In the genomic region with DNA sequence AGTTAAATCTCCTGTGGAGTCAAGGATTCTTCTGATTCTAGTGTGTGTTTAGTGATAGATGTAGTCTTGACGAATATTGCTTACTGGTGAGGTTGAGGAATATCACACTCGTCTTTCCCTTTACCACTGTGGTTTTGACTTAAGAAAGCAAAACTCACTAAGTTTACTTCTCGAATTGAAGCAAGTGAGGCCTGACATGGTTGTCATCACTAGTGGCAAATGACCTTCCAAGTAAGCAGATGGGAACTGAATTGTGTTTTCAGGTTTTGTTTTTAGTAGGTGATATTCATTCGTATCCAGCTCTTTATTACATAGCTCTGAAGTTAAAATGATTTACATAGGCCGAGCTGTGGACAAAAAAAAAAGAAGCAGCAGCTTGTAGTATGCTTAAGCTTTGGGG, we compare ENCODE assay signal across 22 cellular contexts. TPM values are rescaled to one million over a fixed set of nuclear protein-coding genes. Genes with fewer than 3 reads are reported as not detected.
DNase-seq lines count a peak whose midpoint lies in the region; ATAC-seq, FAIRE-seq and TF ChIP-seq lines count a peak whose summit lies in the region.
"Had no signal": no experiment of that assay in that cellular context is flagged by ENCODE, and none has a peak within 500 bp of the region (broad histone marks: within the 10 kb centered on the region; RNA-seq: fewer than 3 reads in every experiment).

No MANE protein-coding gene starts in this region.

- no peak overlapping the region for H2BK5ac ChIP-seq in H1 (ENCODE audit: low read depth, low read length)

- H2BK20ac ChIP-seq in H1 (ENCODE audit: low read length): no peak overlapping the region

- no peak overlapping the region for H4K91ac ChIP-seq in H1 (replicated peaks; ENCODE audit: insufficient read length, low read length)

- TF ChIP-seq POLR2A in H1 (IDR thresholded peaks at IDR 0.05; ENCODE audit: control extremely low read depth in 1 of 2, low read depth in 2 of 2, low read length in 2 of 2): no peak

- 92% methylated on average over 5 of the region's 5 CpGs; no CpG with 5 or more reads in 1 of the 2 experiments for WGBS in H1 (ENCODE audit: extremely low coverage in 1 of 2, insufficient coverage in 1 of 2, insufficient read length in 1 of 2, insufficient replicate concordance in 2 of 2, low coverage in 1 of 2, low lambda C conversion rate in 2 of 2, missing lambda C conversion rate in 1 of 2), 2 experiments

- no peak overlapping the region for H3K4me3 ChIP-seq in H1 (ENCODE audit: extremely low read depth in 1 of 4, insufficient read depth in 2 of 4, low read depth in 3 of 4, low read length in 4 of 4)
- H3K4me3 ChIP-seq: A549, GM23248 had no signal

- H3K27ac Mint-ChIP-seq in activated T-cell treated with anti-CD3 and anti-CD28 coated beads, Interleukin-2, amount 50 U/mL, for 72 hours: no peak overlapping the region
- H3K27ac Mint-ChIP-seq: CD4-positive, alpha-beta memory T cell had no signal

- H3K36me3 Mint-ChIP-seq in activated T-cell treated with anti-CD3 and anti-CD28 coated beads, Interleukin-2, amount 50 U/mL, for 72 hours (ENCODE audit: insufficient read depth in 2 of 2): peaks cover 0 to 1% of the 10 kb centered on the region in 2 donors
- H3K36me3 Mint-ChIP-seq: CD4-positive, alpha-beta memory T cell had no signal

- TF ChIP-seq EP300 in H1 (IDR thresholded peaks at IDR 0.05; ENCODE audit: borderline replicate concordance in 1 of 2, low read depth in 2 of 2, low read length in 2 of 2): no peak

- no peak overlapping the region for H4K8ac ChIP-seq in H1 (ENCODE audit: extremely low read depth, insufficient read depth, low read length)

- POLR2A ChIA-PET in H1 (lab: Charles Lee; ENCODE audit: partially characterized antibody): no interaction called here

- H3K4me1 ChIP-seq in H1 (replicated peaks in 1 of 4; ENCODE audit: control insufficient read depth in 3 of 4, insufficient read depth in 4 of 4, low read length in 3 of 4): no peaks in the 10 kb centered on the region
- H3K4me1 ChIP-seq: A549, BE2C had no signal

- H3K9ac ChIP-seq in H1 (replicated peaks in 1 of 4; ENCODE audit: extremely low read depth in 1 of 4, low read depth in 3 of 4, low read length in 3 of 4): no peak overlapping the region
- H3K9ac ChIP-seq: GM23248, KMS-11 had no signal

- DNase-seq in GM10266 (ENCODE audit: extremely low spot score): peak; percentile 4
- DNase-seq in H1 (ENCODE audit: low read depth in 1 of 2, low spot score in 2 of 2): no peak
- no peak for DNase-seq in 8988T
- no peak for DNase-seq in NCI-H1092 (lab: John Stamatoyannopoulos, UW)
- DNase-seq in activated T-cell treated with anti-CD3 and anti-CD28 coated beads, Interleukin-2, amount 50 U/mL, for 72 hours: no peak
- no peak for DNase-seq in activated CD4-positive, alpha-beta T cell treated with anti-CD3 and anti-CD28 coated beads for 1 hour
- DNase-seq: BE2C; CD4-positive, alpha-beta memory T cell; COR-L47; DMS53; GF-D8; GM23248; H7 had no signal

- H2BK120ac ChIP-seq in H1 (replicated peaks; ENCODE audit: low read depth, low read length): no peak overlapping the region

- H3K18ac ChIP-seq in H1 (ENCODE audit: extremely low read depth, low read length): no peak overlapping the region

- TF ChIP-seq RAD21 in H1 (IDR thresholded peaks at IDR 0.05 in 1 of 2, conservative IDR thresholded peaks at IDR 0.05 in 1 of 2; ENCODE audit: low read depth in 2 of 2, low read length in 2 of 2): no peak

- no peaks in the 10 kb centered on the region; a peak in 1 of 7 replicates for H3K27me3 ChIP-seq in H1 (replicated peaks in 1 of 4; ENCODE audit: control insufficient read depth in 3 of 4, extremely low read depth in 1 of 4, insufficient read depth in 3 of 4, low read length in 3 of 4)
- H3K27me3 ChIP-seq: BE2C had no signal

- no peak overlapping the region for H3K27ac ChIP-seq in H1 (ENCODE audit: low read depth, low read length)
- H3K27ac ChIP-seq: A549, C4-2B, GM23248, KMS-11 had no signal

- no peak overlapping the region for H2BK12ac ChIP-seq in H1 (ENCODE audit: low read depth, low read length)

- H3K79me2 ChIP-seq in H1 (ENCODE audit: control insufficient read depth in 1 of 2, insufficient read depth in 2 of 2, low read length in 2 of 2): no peaks in the 10 kb centered on the region

- ATAC-seq in GM18858 (IDR thresholded peaks at IDR 0.05; ENCODE audit: unreplicated experiment) (peak; percentile 58), HG02610 (IDR thresholded peaks at IDR 0.05; ENCODE audit: unreplicated experiment) (peak; percentile 79)
- no peak for ATAC-seq in activated T-cell treated with anti-CD3 and anti-CD28 coated beads, Interleukin-2, amount 50 U/mL, for 72 hours (replicated peaks in 1 of 2)
- ATAC-seq: A549, HepG2 had no signal

- no peak overlapping the region for H3K14ac ChIP-seq in H1 (ENCODE audit: insufficient read length)

- no peaks in the 10 kb centered on the region for H3K4me1 Mint-ChIP-seq in activated T-cell treated with anti-CD3 and anti-CD28 coated beads, Interleukin-2, amount 50 U/mL, for 72 hours (ENCODE audit: low read depth)
- H3K4me1 Mint-ChIP-seq: CD4-positive, alpha-beta memory T cell had no signal

- TF ChIP-seq CTCF in GM10266 (IDR thresholded peaks at IDR 0.05; ENCODE audit: control insufficient read depth, insufficient read depth, low read depth, missing control alignments) (no peak), H1 (IDR thresholded peaks at IDR 0.05; ENCODE audit: control extremely low read depth in 1 of 3, insufficient read depth in 1 of 3, low read depth in 1 of 3, low read length in 3 of 3) (no peak)

- no peak overlapping the region for H4K5ac ChIP-seq in H1 (ENCODE audit: insufficient read length, low read depth, low read length)

- no peak overlapping the region for H3K23ac ChIP-seq in H1 (ENCODE audit: insufficient read length)

- H3K9me3 Mint-ChIP-seq in activated T-cell treated with anti-CD3 and anti-CD28 coated beads, Interleukin-2, amount 50 U/mL, for 72 hours: peaks cover 0 to 8% of the 10 kb centered on the region in 2 donors

- H3K36me3 ChIP-seq in H1 (ENCODE audit: control insufficient read depth in 2 of 4, insufficient read depth in 4 of 4, low read length in 3 of 4): no peaks in the 10 kb centered on the region; a peak in 1 of 8 replicates
- H3K36me3 ChIP-seq: BE2C had no signal

- H4K20me1 ChIP-seq in H1 (replicated peaks in 1 of 2; ENCODE audit: control insufficient read depth in 1 of 2, insufficient read depth in 2 of 2, low read length in 2 of 2): no peaks in the 10 kb centered on the region

- no peak for FAIRE-seq in H1 (lab: Jason Lieb, UNC)
- FAIRE-seq: A549, GM18507, HepG2, HTR-8/SVneo had no signal

- H3K27me3 Mint-ChIP-seq in activated T-cell treated with anti-CD3 and anti-CD28 coated beads, Interleukin-2, amount 50 U/mL, for 72 hours (ENCODE audit: low read depth): no peaks in the 10 kb centered on the region
- H3K27me3 Mint-ChIP-seq: CD4-positive, alpha-beta memory T cell had no signal

- H3K4ac ChIP-seq in H1 (replicated peaks; ENCODE audit: insufficient read length, low read depth, low read length): no peak overlapping the region

- no peak overlapping the region for H3K56ac ChIP-seq in H1 (replicated peaks; ENCODE audit: insufficient read length, low read depth, low read length)

- no peak overlapping the region for H2AK5ac ChIP-seq in H1 (ENCODE audit: low read depth, low read length)

- H3K4me3 Mint-ChIP-seq in activated T-cell treated with anti-CD3 and anti-CD28 coated beads, Interleukin-2, amount 50 U/mL, for 72 hours: no peak overlapping the region
- H3K4me3 Mint-ChIP-seq: CD4-positive, alpha-beta memory T cell had no signal

- no peaks in the 10 kb centered on the region for H3K79me1 ChIP-seq in H1 (ENCODE audit: low read depth, low read length)

- H2AFZ ChIP-seq in H1 (ENCODE audit: low read length): 0 out of 2 replicates have a peak overlapping the region, but pooled peaks have one; percentile 18
- H2AFZ ChIP-seq: GM23248 had no signal

- CTCF ChIA-PET in H1 (lab: Charles Lee; ENCODE audit: partially characterized antibody): no interaction called here

- H3K23me2 ChIP-seq in H1 (ENCODE audit: low read depth, low read length): no peaks in the 10 kb centered on the region

- no peak overlapping the region for H2BK15ac ChIP-seq in H1 (ENCODE audit: low read length)

- H3K9me3 ChIP-seq in H1 (ENCODE audit: insufficient read depth in 2 of 2, low read depth in 1 of 2, low read length in 1 of 2): peaks cover 9 to 10% of the 10 kb centered on the region in 2 experiments; a peak in 3 of 4 replicates
- H3K9me3 ChIP-seq: A549, BE2C had no signal

- H3K4me2 ChIP-seq in H1 (ENCODE audit: insufficient read depth in 1 of 2, low read depth in 2 of 2, low read length in 2 of 2): no peak overlapping the region
- H3K4me2 ChIP-seq: A549, KMS-11 had no signal

TF ChIP-seq in H1, 55 proteins besides CTCF, POLR2A, EP300 and RAD21 (continues in another document):
- TF ChIP-seq JUND (IDR thresholded peaks at IDR 0.05; ENCODE audit: low read length) (no peak), HDAC2 (IDR thresholded peaks at IDR 0.05; ENCODE audit: borderline replicate concordance in 1 of 2, low read depth in 2 of 2, low read length in 2 of 2) (no peak)

RNA-seq across cellular contexts. Expression of gene DSG4, which starts 20.6 kb away (rescaled TPM):
- total RNA-seq in H1 (2021; fragmentation: NEBNext Ultra II Directional; extraction: Animal tissue kit (Norgen Biotek cat#: 25700)): not detected in 2 replicates
- not detected in 2 replicates for polyA plus RNA-seq in H1 (2011; rRNA removed)
- polyA plus RNA-seq in H1 (2011; cell fraction: cytosol; rRNA removed): not detected
- polyA plus RNA-seq in H1 (2011; cell fraction: nucleus; rRNA removed): not detected
- not detected in 4 replicates for polyA plus RNA-seq in H1 (2012, experiment 1 of 2)
- not detected for polyA plus RNA-seq in H1 (2012, experiment 2 of 2)
- 0.04 TPM for polyA plus RNA-seq in H1 (2013, experiment 1 of 2)
- 0.04 TPM for polyA plus RNA-seq in H1 (2013, experiment 2 of 2)
- not detected in 2 replicates for polyA minus RNA-seq in H1 (2011; rRNA and poly(A)+ RNA removed)
- polyA minus RNA-seq in H1 (2011; cell fraction: cytosol; rRNA and poly(A)+ RNA removed): not detected
- polyA minus RNA-seq in H1 (2011; cell fraction: nucleus; rRNA and poly(A)+ RNA removed): not detected
- not detected for total RNA-seq in activated T-cell treated with anti-CD3 and anti-CD28 coated beads, Interleukin-2, amount 50 U/mL, for 72 hours
- total RNA-seq: CD4-positive, alpha-beta memory T cell; GM23248; H7; HepG2 had no signal
- polyA plus RNA-seq: AG04450; CD4-positive, alpha-beta memory T cell; GM23248 had no signal

RNA-seq across cellular contexts. Expression of gene DSG1, which starts 38.1 kb away (rescaled TPM):
- total RNA-seq in H1 (2021; fragmentation: NEBNext Ultra II Directional; extraction: Animal tissue kit (Norgen Biotek cat#: 25700)): 0.06 TPM in 1 of 2 replicates, not detected in the other
- polyA plus RNA-seq in H1 (2011; rRNA removed): 0.06 TPM in 2 replicates
- not detected for polyA plus RNA-seq in H1 (2011; cell fraction: cytosol; rRNA removed)
- polyA plus RNA-seq in H1 (2011; cell fraction: nucleus; rRNA removed): not detected
- polyA plus RNA-seq in H1 (2012, experiment 1 of 2): 0.05 TPM in 1 of 4 replicates, not detected in the others
- not detected for polyA plus RNA-seq in H1 (2012, experiment 2 of 2)
- polyA plus RNA-seq in H1 (2013, experiment 1 of 2): 0.02 TPM
- polyA plus RNA-seq in H1 (2013, experiment 2 of 2): under 0.01 TPM
- polyA minus RNA-seq in H1 (2011; rRNA and poly(A)+ RNA removed): 0.03 TPM in 1 of 2 replicates, not detected in the other
- polyA minus RNA-seq in H1 (2011; cell fraction: cytosol; rRNA and poly(A)+ RNA removed): not detected
- polyA minus RNA-seq in H1 (2011; cell fraction: nucleus; rRNA and poly(A)+ RNA removed): not detected
- not detected for total RNA-seq in activated T-cell treated with anti-CD3 and anti-CD28 coated beads, Interleukin-2, amount 50 U/mL, for 72 hours
- total RNA-seq: CD4-positive, alpha-beta memory T cell; GM23248; HepG2 had no signal
- polyA plus RNA-seq: A549; AG04450; CD4-positive, alpha-beta memory T cell; GM23248 had no signal

Comparison
In these comparisons a context has a peak if more than half of its experiments do, and no peak if none do; other contexts are left out.
1. ATAC-seq: peak in GM18858 (single experiment) and HG02610 (single experiment); none in activated T-cell treated with anti-CD3 and anti-CD28 coated beads, Interleukin-2, amount 50 U/mL, for 72 hours (0 of 2).